In genomic region chr19:54670576-54671347, GRCh38 we compare ENCODE assay signal across 18 cellular contexts. TPM values are rescaled to one million over a fixed set of nuclear protein-coding genes. Genes with fewer than 3 reads are reported as not detected.
DNase-seq lines count a peak whose midpoint lies in the region; ATAC-seq and TF ChIP-seq lines count a peak whose summit lies in the region.
"Had no signal": no experiment of that assay in that cellular context is flagged by ENCODE, and none has a peak within 500 bp of the region (broad histone marks: within the 10 kb centered on the region; RNA-seq: fewer than 3 reads in every experiment).

No MANE protein-coding gene starts in this region.

- H3K27me3 ChIP-seq in dorsolateral prefrontal cortex: peaks cover 0 to 20% (median 6%) of the 10 kb centered on the region in 45 donors
- H3K27me3 ChIP-seq: SJSA1 had no signal

- ATAC-seq in HG03108 (IDR thresholded peaks at IDR 0.05; ENCODE audit: unreplicated experiment): no peak
- ATAC-seq: GM23338 had no signal

- no peak overlapping the region for H3K27ac ChIP-seq in dorsolateral prefrontal cortex
- H3K27ac ChIP-seq: SJSA1 had no signal

- TF ChIP-seq CTCF in dorsolateral prefrontal cortex (IDR thresholded peaks at IDR 0.05 in 54 of 56, conservative IDR thresholded peaks at IDR 0.05 in 2 of 56; ENCODE audit: low read depth in 1 of 56, partially characterized antibody in 56 of 56): no peak

- intact Hi-C loops in dorsolateral prefrontal cortex (cut with DNase I): loop anchor here (10.0 kb wide), 1 partner anchor 196 kb away; the partner anchor contains the start of gene CDC42EP5 (in 2 of the 2)

- H3K4me3 ChIP-seq in dorsolateral prefrontal cortex: no peak overlapping the region
- H3K4me3 ChIP-seq: GM23338, SJSA1 had no signal

- peak; percentile 49 for DNase-seq in SIG-M5 treated with dmso at 0.1 percent for 504 hours (lab: John Stamatoyannopoulos, UW; ENCODE audit: unreplicated experiment)
- DNase-seq in SIG-M5 (lab: John Stamatoyannopoulos, UW): no peak
- peak; percentile 80 for DNase-seq in CD1c-positive myeloid dendritic cell (ENCODE audit: extremely low spot score)
- peak; percentile 82 for DNase-seq in RPMI8226
- peak; percentile 34 for DNase-seq in medulla oblongata (ENCODE audit: extremely low spot score)
- DNase-seq in hepatic stellate cell (ENCODE audit: low spot score): no peak
- DNase-seq in dorsolateral prefrontal cortex: no peak
- DNase-seq: HCEC 1CT, NCI-H1417, NCI-H187 treated with DMSO at 0.1 percent for 48 hours, NCI-H226, NCI-H524, OCI-M1 had no signal

RNA-seq across cellular contexts. Expression of gene LILRB4, which starts 8.0 kb away (rescaled TPM):
- 10 to 100 TPM in 13 of 120 experiments, 1 to 10 TPM in 107; 1.1 to 15.9 (median 6.0) TPM for total RNA-seq in dorsolateral prefrontal cortex
- total RNA-seq: GM23338, LHCN-M2, RPMI7951, SJSA1 had no signal

RNA-seq across cellular contexts. Expression of gene LILRB1, which starts 40.5 kb away (rescaled TPM):
- 10 to 100 TPM in 16 of 120 experiments, 1 to 10 TPM in 103, under 1 TPM in 1; 0.60 to 24.2 (median 5.8) TPM for total RNA-seq in dorsolateral prefrontal cortex
- total RNA-seq: LHCN-M2, RPMI7951, SJSA1 had no signal

RNA-seq across cellular contexts. Expression of gene KIR3DL3, which starts 53.5 kb away (rescaled TPM):
- not detected for total RNA-seq in dorsolateral prefrontal cortex
- total RNA-seq: GM23338, LHCN-M2, RPMI7951, SJSA1 had no signal

Comparison
In these comparisons a context has a peak if more than half of its experiments do, and no peak if none do; other contexts are left out.
1. DNase-seq: peak in SIG-M5 treated with dmso at 0.1 percent for 504 hours (single experiment), CD1c-positive myeloid dendritic cell (single experiment), RPMI8226 (single experiment) and medulla oblongata (single experiment); none in SIG-M5 (single experiment), hepatic stellate cell (single experiment) and dorsolateral prefrontal cortex (0 of 10).